8 cellular contexts compared by ENCODE assay signal in the genomic region with DNA sequence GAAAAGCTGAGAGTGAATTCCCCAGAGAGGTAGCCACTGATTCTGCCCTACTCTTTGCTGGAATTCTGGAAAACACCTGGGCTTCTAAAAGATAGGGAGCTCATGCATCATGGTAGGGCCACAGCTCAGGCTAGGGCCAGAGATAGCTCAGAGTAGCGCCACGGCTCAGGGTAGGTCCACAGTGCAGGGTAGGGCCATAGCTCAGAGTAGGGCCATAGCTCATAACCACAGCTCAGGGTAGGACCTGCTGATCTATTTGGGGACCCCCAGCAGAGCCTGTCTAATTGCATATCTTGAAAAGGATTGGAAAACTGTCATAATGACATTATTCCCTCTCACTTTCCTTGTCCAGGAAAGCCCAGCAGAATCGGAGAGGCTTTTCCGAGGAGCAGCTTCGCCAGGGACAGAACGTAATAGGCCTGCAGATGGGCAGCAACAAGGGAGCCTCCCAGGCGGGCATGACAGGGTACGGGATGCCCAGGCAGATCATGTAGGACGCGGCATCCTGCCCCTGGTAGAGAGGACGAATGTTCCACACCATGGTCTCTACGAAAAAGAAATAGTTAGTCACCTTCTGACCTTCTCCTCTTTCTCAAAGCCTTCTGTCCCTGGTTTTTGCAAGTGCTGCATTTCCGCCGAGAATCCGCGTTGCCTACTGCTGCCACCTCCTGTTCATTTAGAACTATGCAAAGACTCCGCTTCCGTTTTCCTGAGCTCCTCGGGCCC.
A peak's percentile ranks its signal among the peaks of the same experiment; 100 is the strongest.
DNase-seq lines count a peak whose midpoint lies in the region; ATAC-seq, FAIRE-seq and TF ChIP-seq lines count a peak whose summit lies in the region.

No MANE protein-coding gene starts in this region.

- FAIRE-seq in D721Med (lab: Jason Lieb, UNC) = no peak

- peak; percentile 78 for TF ChIP-seq CTCF in D721Med (IDR thresholded peaks at IDR 0.05; ENCODE audit: insufficient read depth, missing control alignments)

- TF ChIP-seq EP300 in Ishikawa (IDR thresholded peaks at IDR 0.05; ENCODE audit: borderline replicate concordance) = no peak

- DNase-seq in D721Med (ENCODE audit: insufficient read length, low spot score) (no peak), cerebellar cortex (ENCODE audit: low spot score) (peak; percentile 89), kidney tubule cell (ENCODE audit: low spot score) (peak; percentile 82), DMS153 treated with DMSO at 0.1 percent for 48 hours (lab: John Stamatoyannopoulos, UW; ENCODE audit: unreplicated experiment) (no peak)
- DNase-seq in stimulated activated CD4-positive, alpha-beta T cell treated with anti-CD3 and anti-CD28 coated beads, Interleukin-2, amount 100 ng/mL, for 48 hours = peak; percentile 45 to 52

- ATAC-seq in GM21423 (IDR thresholded peaks at IDR 0.05; ENCODE audit: unreplicated experiment) = peak; percentile 82
- peak; percentile 67 to 81 for ATAC-seq in activated CD4-positive, CD25-positive, alpha-beta regulatory T cell treated with anti-CD3 and anti-CD28 coated beads, Interleukin-2, amount 50 U/mL, for 24 hours

- peak; percentile 49; the same call in 1 of the 2 replicates for TF ChIP-seq RAD21 in Ishikawa (IDR thresholded peaks at IDR 0.05; ENCODE audit: low read depth)

TF ChIP-seq in Ishikawa, 13 proteins besides CTCF, POLR2A, EP300 and RAD21:
- no peak for TF ChIP-seq EGR1 (IDR thresholded peaks at IDR 0.05)
- TF ChIP-seq CREB1 (IDR thresholded peaks at IDR 0.05; ENCODE audit: low read depth) = no peak
TF ChIP-seq in Ishikawa: peak in this region for 0.

Comparison
In these comparisons a context has a peak if more than half of its experiments do, and no peak if none do; other contexts are left out.
1. DNase-seq: peak in cerebellar cortex (single experiment), kidney tubule cell (single experiment) and stimulated activated CD4-positive, alpha-beta T cell treated with anti-CD3 and anti-CD28 coated beads, Interleukin-2, amount 100 ng/mL, for 48 hours (2 of 2); none in D721Med (single experiment) and DMS153 treated with DMSO at 0.1 percent for 48 hours (single experiment).